In genomic region chrX:133497356-133497755, GRCh38 we compare ENCODE assay signal across 18 cellular contexts.
"Had no signal": no experiment of that assay in that cellular context is flagged by ENCODE, and none has a peak within 500 bp of the region (broad histone marks: within the 10 kb centered on the region; RNA-seq: fewer than 3 reads in every experiment).

No MANE protein-coding gene starts in this region.

- H3K9ac ChIP-seq: parathyroid adenoma had no signal

- H2AFZ ChIP-seq: parathyroid adenoma had no signal

- DNase-seq: activated CD4-positive, alpha-beta T cell treated with anti-CD3 and anti-CD28 coated beads for 1 hour; activated gamma-delta T cell; activated T-cell treated with anti-CD3 and anti-CD28 coated beads, Interleukin-2, amount 50 U/mL, for 72 hours; adrenal gland; effector memory CD8-positive, alpha-beta T cell; foreskin fibroblast; glutamatergic neuron; hypothalamus; mucosa of descending colon; naive B cell; stimulated activated CD4-positive, alpha-beta T cell treated with anti-CD3 and anti-CD28 coated beads, Interleukin-1b, Interleukin-23, amount 100 ng/mL, for 48 hours; stimulated activated naive CD4-positive, alpha-beta T cell treated with Interleukin-2 at 50 U/mL for 16 hours; T-helper 17 cell; thyroid gland had no signal

- H3K4me1 ChIP-seq: adrenal gland, parathyroid adenoma had no signal

- H3K36me3 ChIP-seq: adrenal gland, neutrophil, thyroid gland had no signal

- H3K79me2 ChIP-seq: parathyroid adenoma had no signal

- H3K4me3 ChIP-seq: adrenal gland, lung, mucosa of descending colon, thyroid gland had no signal

- H3K9me3 ChIP-seq: adrenal gland, mucosa of descending colon, neutrophil, thyroid gland had no signal

- H3K27me3 ChIP-seq: neutrophil, thyroid gland had no signal

- H3K27ac ChIP-seq: adrenal gland, neutrophil, parathyroid adenoma, thyroid gland, VCaP had no signal
